Comparison of ENCODE assay signal across 8 cellular contexts in the genomic region with DNA sequence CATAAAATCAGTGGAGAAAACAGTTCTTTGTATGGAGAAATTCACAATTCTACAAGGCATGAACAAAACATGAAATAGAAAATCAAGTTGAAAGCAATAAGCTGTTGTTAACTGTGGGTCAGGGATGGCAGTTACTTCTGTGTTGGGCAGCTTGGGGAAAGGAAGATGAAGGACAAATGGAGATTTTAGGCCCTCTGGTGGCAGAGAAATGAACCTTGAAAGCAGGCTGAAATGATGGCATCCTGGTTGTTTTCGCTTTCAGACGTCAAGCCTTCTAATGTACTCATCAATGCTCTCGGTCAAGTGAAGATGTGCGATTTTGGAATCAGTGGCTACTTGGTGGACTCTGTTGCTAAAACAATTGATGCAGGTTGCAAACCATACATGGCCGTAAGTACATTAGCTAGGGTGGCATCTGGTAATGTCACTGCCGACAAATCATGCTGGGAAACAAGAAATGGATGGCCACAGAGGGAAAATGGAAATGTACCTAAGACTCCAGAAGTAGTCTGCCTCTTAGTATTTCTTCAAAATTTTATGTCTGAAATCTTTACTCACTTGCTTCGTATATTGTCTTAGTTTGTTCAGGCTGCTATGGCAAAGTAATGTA.
DNase-seq lines count a peak whose midpoint lies in the region; ATAC-seq and TF ChIP-seq lines count a peak whose summit lies in the region.

No MANE protein-coding gene starts in this region.

- no peak overlapping the region for H2BK120ac ChIP-seq in mesendoderm (ENCODE audit: low read depth, low read length)

- no peak overlapping the region for H4K5ac ChIP-seq in mesendoderm (ENCODE audit: low read length)

- H3K4ac ChIP-seq in mesendoderm (ENCODE audit: low read depth, low read length), result no peak overlapping the region

- ATAC-seq in GM19468 (IDR thresholded peaks at IDR 0.05; ENCODE audit: extremely low read depth, unreplicated experiment), result peak; percentile 62

- H3K4me2 ChIP-seq in OCI-LY1 (ENCODE audit: low read length) (peak overlapping the region; percentile 16; the same call in 1 of the 2 replicates), mesendoderm (ENCODE audit: low read length) (no peak overlapping the region)

- H3K9me2 ChIP-seq in OCI-LY1 (ENCODE audit: low read depth, low read length), result no peaks in the 10 kb centered on the region

- TF ChIP-seq CTCF in OCI-LY1 (IDR thresholded peaks at IDR 0.05; ENCODE audit: low read length), result peak; percentile 81

- H3F3A ChIP-seq in OCI-LY1 (ENCODE audit: insufficient read depth, low read length), result no peaks in the 10 kb centered on the region

- no peak overlapping the region for H2BK15ac ChIP-seq in mesendoderm (replicated peaks; ENCODE audit: low read depth)

- no peaks in the 10 kb centered on the region for H3K27me3 ChIP-seq in OCI-LY1 (ENCODE audit: insufficient read depth, low read length)
- H3K27me3 ChIP-seq in endocrine pancreas (ENCODE audit: control insufficient read depth, insufficient read depth, low read length), result no peaks in the 10 kb centered on the region
- H3K27me3 ChIP-seq in mesendoderm (ENCODE audit: insufficient read depth, low read length, poor library complexity), result no peaks in the 10 kb centered on the region

- H3K36me3 ChIP-seq in OCI-LY1 (ENCODE audit: insufficient read depth, low read length) (peaks cover 42% of the 10 kb centered on the region), endocrine pancreas (ENCODE audit: control insufficient read depth, insufficient read depth, low read length) (no peaks in the 10 kb centered on the region), mesendoderm (ENCODE audit: control insufficient read depth, insufficient read depth, low read length) (no peaks in the 10 kb centered on the region)

- H3K9me3 ChIP-seq in OCI-LY1 (ENCODE audit: low read length) (no peaks in the 10 kb centered on the region), endocrine pancreas (ENCODE audit: control insufficient read depth, low read length) (no peaks in the 10 kb centered on the region)

- H2BK5ac ChIP-seq in mesendoderm (ENCODE audit: low read length), result no peak overlapping the region

- H3K23ac ChIP-seq in mesendoderm (ENCODE audit: low read length), result no peak overlapping the region

- H3K18ac ChIP-seq in mesendoderm (ENCODE audit: low read length), result no peak overlapping the region

- H3K4me1 ChIP-seq in OCI-LY1 (ENCODE audit: insufficient read depth, low read length, severe bottlenecking) (peaks cover 13% of the 10 kb centered on the region), endocrine pancreas (ENCODE audit: control insufficient read depth, insufficient read depth, low read length) (no peaks in the 10 kb centered on the region), mesendoderm (ENCODE audit: control insufficient read depth, low read depth, low read length) (no peaks in the 10 kb centered on the region)

- WGBS in mesendoderm (ENCODE audit: extremely low coverage, insufficient coverage, low lambda C conversion rate), result no CpG with 5 or more reads among the region's 7 CpGs

- H3K79me1 ChIP-seq in mesendoderm (ENCODE audit: low read length), result no peaks in the 10 kb centered on the region

- H2AK5ac ChIP-seq in mesendoderm (ENCODE audit: low read length), result no peak overlapping the region

- H3K9ac ChIP-seq in OCI-LY1 (ENCODE audit: low read length) (no peak overlapping the region), endocrine pancreas (ENCODE audit: control insufficient read depth, insufficient read depth, low read length) (no peak overlapping the region), mesendoderm (ENCODE audit: low read length) (no peak overlapping the region)

- peak; percentile 40 for DNase-seq in EH (ENCODE audit: low read depth)
- peak; percentile 39 for DNase-seq in HS-5 (ENCODE audit: low read depth)
- DNase-seq in mesendoderm, result peak; percentile 79
- no peak for DNase-seq in NCI-H1436 (lab: John Stamatoyannopoulos, UW)
- DNase-seq in mesenteric fat pad (ENCODE audit: low spot score), result no peak

- no peaks in the 10 kb centered on the region for H4K20me1 ChIP-seq in OCI-LY1 (ENCODE audit: insufficient read depth, low read length)

- no peak overlapping the region for H2AFZ ChIP-seq in OCI-LY1 (ENCODE audit: low read length)

- no peak overlapping the region for H3K56ac ChIP-seq in mesendoderm (ENCODE audit: low read length)

- H3K79me2 ChIP-seq in OCI-LY1 (ENCODE audit: insufficient read depth, low read length), result no peaks in the 10 kb centered on the region
- H3K79me2 ChIP-seq in mesendoderm (ENCODE audit: control insufficient read depth, insufficient read depth, low read length), result no peaks in the 10 kb centered on the region

- H3K4me3 ChIP-seq in OCI-LY1 (ENCODE audit: low read depth, low read length, poor library complexity, severe bottlenecking) (no peak overlapping the region), endocrine pancreas (ENCODE audit: control insufficient read depth, insufficient read depth, low read length) (peak overlapping the region; percentile 51), mesendoderm (ENCODE audit: low read length) (no peak overlapping the region)

- H4K8ac ChIP-seq in mesendoderm (ENCODE audit: low read depth, low read length), result no peak overlapping the region

- H3K27ac ChIP-seq in OCI-LY1 (ENCODE audit: low read depth, low read length, poor library complexity, severe bottlenecking) (no peak overlapping the region), mesendoderm (ENCODE audit: low read depth, low read length) (no peak overlapping the region)

Comparison
In these comparisons a context has a peak if more than half of its experiments do, and no peak if none do; other contexts are left out.
1. DNase-seq: peak in EH (single experiment), HS-5 (single experiment) and mesendoderm (single experiment); none in NCI-H1436 (single experiment) and mesenteric fat pad (single experiment).